8 cellular contexts compared by ENCODE assay signal in genomic region chr6:15247214-15247749, GRCh38. TPM values are rescaled to one million over a fixed set of nuclear protein-coding genes. Genes with fewer than 3 reads are reported as not detected.
DNase-seq lines count a peak whose midpoint lies in the region; ATAC-seq and TF ChIP-seq lines count a peak whose summit lies in the region.

No MANE protein-coding gene starts in this region.

- H3K4me1 ChIP-seq in esophagus squamous epithelium (peaks cover 7 to 63% (median 30%) of the 10 kb centered on the region in 3 donors), psoas muscle (peaks cover 7% of the 10 kb centered on the region)

- no peaks in the 10 kb centered on the region for H3K36me3 ChIP-seq in GM06990 (ENCODE audit: control insufficient read depth, insufficient read depth, low read length)
- no peaks in the 10 kb centered on the region for H3K36me3 ChIP-seq in esophagus squamous epithelium
- no peaks in the 10 kb centered on the region for H3K36me3 ChIP-seq in psoas muscle (ENCODE audit: insufficient read depth in 1 of 2, low read depth in 1 of 2)

- intact Hi-C loops in esophagus squamous epithelium (cut with DNase I): loop anchor here (10.0 kb wide), 1 partner anchor 1032 kb away; no protein-coding TSS in a partner anchor
- intact Hi-C loops in psoas muscle (cut with DNase I): loop anchor here (5.0 to 10.0 kb wide), 4 partner anchors 140 to 1032 kb away; no protein-coding TSS in a partner anchor

- H3K9me3 ChIP-seq in esophagus squamous epithelium: no peaks in the 10 kb centered on the region
- no peaks in the 10 kb centered on the region for H3K9me3 ChIP-seq in psoas muscle

- TF ChIP-seq CTCF in GM06990 (IDR thresholded peaks at IDR 0.05; ENCODE audit: insufficient read depth, low read length, poor library complexity, severe bottlenecking): no peak
- no peak for TF ChIP-seq CTCF in RWPE1 (conservative IDR thresholded peaks at IDR 0.05; ENCODE audit: low read depth)
- no peak for TF ChIP-seq CTCF in esophagus squamous epithelium (IDR thresholded peaks at IDR 0.05)
- TF ChIP-seq CTCF in psoas muscle (IDR thresholded peaks at IDR 0.05): no peak

- CTCF ChIA-PET in RWPE1 (lab: Yijun Ruan, JAX): interaction anchor here (0.6 to 0.7 kb wide), 3 partner anchors 16 to 601 kb away, joined by 3 read pairs; no protein-coding TSS in a partner anchor

- peak overlapping the region; percentile 68 for H3K4me3 ChIP-seq in GM06990 (replicated peaks; ENCODE audit: low read depth, low read length)
- H3K4me3 ChIP-seq in esophagus squamous epithelium: peak overlapping the region; percentile 54 to 94 (median 91)
- peak overlapping the region; percentile 88 for H3K4me3 ChIP-seq in psoas muscle

- WGBS in esophagus squamous epithelium, 2 donors: 0 to 2% methylated on average over 6 of the region's 6 CpGs
- WGBS in psoas muscle, 3 donors: 0% methylated on average over 6 of the region's 6 CpGs

- H3K27ac ChIP-seq in RWPE1 (peak overlapping the region; percentile 92), esophagus squamous epithelium (peak overlapping the region; percentile 95 to 100 (median 98)), psoas muscle (peak overlapping the region; percentile 98)

- H3K27me3 ChIP-seq in GM06990 (replicated peaks; ENCODE audit: control insufficient read depth, insufficient read depth, low read length) (no peaks in the 10 kb centered on the region), esophagus squamous epithelium (no peaks in the 10 kb centered on the region), psoas muscle (ENCODE audit: insufficient read depth in 3 of 3, low read length in 2 of 3) (no peaks in the 10 kb centered on the region)

- TF ChIP-seq POLR2A in esophagus squamous epithelium (IDR thresholded peaks at IDR 0.05): no peak

- POLR2A ChIA-PET in RWPE1 (lab: Yijun Ruan, JAX; ENCODE audit: low non-redundant PET): no interaction called here

- DNase-seq in GM06990 (ENCODE audit: extremely low read depth, insufficient read length) (no peak), RWPE1 (ENCODE audit: low spot score) (no peak), esophagus squamous epithelium (lab: John Stamatoyannopoulos, UW) (no peak), psoas muscle (no peak), NCI-H1694 treated with DMSO at 0.1 percent for 48 hours (lab: John Stamatoyannopoulos, UW) (no peak)
- no peak for DNase-seq in activated CD4-positive, alpha-beta T cell treated with anti-CD3 and anti-CD28 coated beads, Interleukin-2, amount 50 U/mL, for 1 hour

- ATAC-seq in psoas muscle (no peak), GM18870 (IDR thresholded peaks at IDR 0.05; ENCODE audit: unreplicated experiment) (no peak), GM21390 (IDR thresholded peaks at IDR 0.05; ENCODE audit: unreplicated experiment) (no peak)

RNA-seq across cellular contexts. Expression of gene JARID2, which starts 1.4 kb away (rescaled TPM):
- total RNA-seq in esophagus squamous epithelium (10 to 100 TPM; 13.3 to 19.6 (median 16.3) TPM), psoas muscle (10 to 100 TPM in 1 of 4 donors, 1 to 10 TPM in 3; 2.8 to 16.1 (median 7.2) TPM)
- polyA plus RNA-seq in psoas muscle: 1 to 10 TPM; 1.1 to 4.9 (median 4.9) TPM
